In the genomic region with DNA sequence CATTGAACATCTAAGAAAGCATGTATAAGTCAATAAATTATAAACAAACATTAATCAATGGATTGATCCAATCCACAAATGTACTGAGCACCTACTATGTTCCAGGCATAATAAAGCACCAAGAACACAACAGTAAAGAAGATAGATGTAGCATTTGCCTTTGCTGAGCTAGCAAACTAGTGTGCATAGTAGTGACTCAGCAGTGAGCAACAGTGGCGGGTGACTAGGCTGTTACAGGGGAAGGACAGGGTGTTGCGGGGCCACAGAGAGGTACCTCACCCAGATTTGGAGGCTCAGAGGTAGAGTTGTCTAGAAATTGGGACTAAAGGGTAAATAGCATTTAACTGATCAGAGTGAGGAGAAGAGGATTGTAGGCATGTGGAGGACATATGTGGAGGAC, we compare ENCODE assay signal across 13 cellular contexts.
DNase-seq lines count a peak whose midpoint lies in the region; ATAC-seq, FAIRE-seq and TF ChIP-seq lines count a peak whose summit lies in the region.
"Had no signal": no experiment of that assay in that cellular context is flagged by ENCODE, and none has a peak within 500 bp of the region (broad histone marks: within the 10 kb centered on the region; RNA-seq: fewer than 3 reads in every experiment).

No MANE protein-coding gene starts in this region.

- no peak overlapping the region for H3K27ac Mint-ChIP-seq in endothelial cell (ENCODE audit: unreplicated experiment)
- H3K27ac Mint-ChIP-seq: B cell; CD4-positive, alpha-beta T cell had no signal

- TF ChIP-seq RAD21 in HCT116 (IDR thresholded peaks at IDR 0.05; ENCODE audit: low read depth) (no peak), K562 (CRISPR knock-in tag; conservative IDR thresholded peaks at IDR 0.05 in 1 of 2, IDR thresholded peaks at IDR 0.05 in 1 of 2) (no peak)

- H3K27ac ChIP-seq in HCT116 (ENCODE audit: low read depth, low read length) (no peak overlapping the region), K562 (ENCODE audit: extremely low read depth, low read depth, low read length) (no peak overlapping the region), osteoblast (ENCODE audit: low read depth, low read length) (no peak overlapping the region)

- POLR2A ChIA-PET in HCT116 (lab: Charles Lee) (no interaction called here), K562 (lab: Yijun Ruan, JAX) (interaction anchor here (1.0 kb wide), 1 partner anchor 11 kb away, joined by 3 read pairs; no protein-coding TSS in a partner anchor)

- no peaks in the 10 kb centered on the region for H3K79me2 ChIP-seq in HCT116 (ENCODE audit: insufficient read depth, low read length)
- H3K79me2 ChIP-seq in K562 (ENCODE audit: control insufficient read depth, insufficient read depth, low read length), result no peaks in the 10 kb centered on the region
- H3K79me2 ChIP-seq in osteoblast (ENCODE audit: insufficient read depth, low read length), result no peaks in the 10 kb centered on the region

- no peak for FAIRE-seq in K562 (lab: Jason Lieb, UNC)
- FAIRE-seq: A204.1 had no signal

- H2AFZ ChIP-seq in HCT116 (ENCODE audit: low read depth, low read length, poor library complexity, severe bottlenecking) (no peak overlapping the region), K562 (ENCODE audit: low read depth, low read length) (peak overlapping the region; percentile 3; the same call in 1 of the 2 replicates), osteoblast (ENCODE audit: low read length) (no peak overlapping the region)

- RAD21 ChIA-PET in HCT116 (lab: Charles Lee; ENCODE audit: low non-redundant PET in 1 of 2, low total read pairs in 2 of 2, uncharacterized antibody in 2 of 2, unreplicated experiment in 2 of 2), result no interaction called here

- no peaks in the 10 kb centered on the region for H3K9me2 ChIP-seq in HCT116 (ENCODE audit: insufficient read depth)

- TF ChIP-seq POLR2A in HCT116 (IDR thresholded peaks at IDR 0.05; ENCODE audit: borderline replicate concordance, extremely low read depth, insufficient read depth, insufficient read length) (no peak), K562 (conservative IDR thresholded peaks at IDR 0.05) (no peak)

- no peak for ATAC-seq in HCT116
- ATAC-seq in K562, result peak; percentile 88

- H3K9me3 Mint-ChIP-seq in endothelial cell (ENCODE audit: unreplicated experiment), result no peaks in the 10 kb centered on the region
- H3K9me3 Mint-ChIP-seq: CD4-positive, alpha-beta T cell had no signal

- H3K9ac ChIP-seq in HCT116 (ENCODE audit: low read length), result no peak overlapping the region
- H3K9ac ChIP-seq in K562 (ENCODE audit: insufficient read depth in 1 of 2, low read depth in 2 of 2, low read length in 2 of 2), result no peak overlapping the region

- H3K9me1 ChIP-seq in K562 (ENCODE audit: control insufficient read depth, insufficient read depth, low read length), result no peaks in the 10 kb centered on the region

- H3K27me3 Mint-ChIP-seq in endothelial cell (ENCODE audit: unreplicated experiment), result no peaks in the 10 kb centered on the region
- H3K27me3 Mint-ChIP-seq: B cell; CD4-positive, alpha-beta T cell had no signal

- 0 out of 2 replicates have a peak, but pooled peaks cover 4% of the 10 kb centered on the region for H3K27me3 ChIP-seq in HCT116 (ENCODE audit: insufficient read depth, low read length)
- H3K27me3 ChIP-seq in K562 (ENCODE audit: control insufficient read depth in 2 of 2, insufficient read depth in 2 of 2, low read length in 2 of 2), result no peaks in the 10 kb centered on the region
- no peaks in the 10 kb centered on the region for H3K27me3 ChIP-seq in osteoblast (ENCODE audit: insufficient read depth, low read length)

- intact Hi-C loops in HCT116 (cut with micrococcal nuclease), result no loop called here
- intact Hi-C loops in K562 (cut with micrococcal nuclease), result no loop called here

- H3K4me3 Mint-ChIP-seq in endothelial cell (ENCODE audit: unreplicated experiment), result no peak overlapping the region
- H3K4me3 Mint-ChIP-seq: B cell; CD4-positive, alpha-beta T cell had no signal

- 0% methylated on average over 2 of the region's 2 CpGs for WGBS in K562 (ENCODE audit: insufficient coverage, low coverage, missing lambda C conversion rate)

- H3K4me3 ChIP-seq in HCT116 (replicated peaks in 1 of 2; ENCODE audit: low read depth in 1 of 2, low read length in 2 of 2) (no peak overlapping the region), K562 (no peak overlapping the region), osteoblast (ENCODE audit: insufficient read depth, low read length) (no peak overlapping the region)

- no peak for TF ChIP-seq EP300 in K562 (IDR thresholded peaks at IDR 0.05; ENCODE audit: low read length)

- H4K20me1 ChIP-seq in HCT116 (ENCODE audit: insufficient read depth) (no peaks in the 10 kb centered on the region), K562 (replicated peaks; ENCODE audit: control insufficient read depth, insufficient read depth, low read length) (no peaks in the 10 kb centered on the region), osteoblast (ENCODE audit: insufficient read depth, low read length) (no peaks in the 10 kb centered on the region)

- no peaks in the 10 kb centered on the region for H3K36me3 Mint-ChIP-seq in endothelial cell (ENCODE audit: low read depth, unreplicated experiment)

- H3K36me3 ChIP-seq in HCT116 (ENCODE audit: control insufficient read depth in 1 of 2, insufficient read depth in 2 of 2, low read length in 2 of 2), result no peaks in the 10 kb centered on the region
- H3K36me3 ChIP-seq in K562 (ENCODE audit: control insufficient read depth, insufficient read depth, low read length), result no peaks in the 10 kb centered on the region
- no peaks in the 10 kb centered on the region for H3K36me3 ChIP-seq in osteoblast (ENCODE audit: insufficient read depth, low read length)

- no peaks in the 10 kb centered on the region for H3K9me3 ChIP-seq in HCT116 (ENCODE audit: control insufficient read depth in 1 of 2, insufficient read depth in 1 of 2, low read depth in 1 of 2, low read length in 2 of 2)
- H3K9me3 ChIP-seq in K562 (replicated peaks; ENCODE audit: control insufficient read depth, insufficient read depth, low read depth, low read length), result no peaks in the 10 kb centered on the region
- no peaks in the 10 kb centered on the region for H3K9me3 ChIP-seq in osteoblast (ENCODE audit: low read depth, low read length)

- BruUV-seq in HCT116 (replicated peaks; lab: Mats Ljungman, UMichigan) (no TSS peak), K562 (replicated peaks; lab: Mats Ljungman, UMichigan) (no TSS peak)

- no peak for TF ChIP-seq CTCF in HCT116 (IDR thresholded peaks at IDR 0.05 in 2 of 3, conservative IDR thresholded peaks at IDR 0.05 in 1 of 3; ENCODE audit: borderline replicate concordance in 1 of 3, insufficient read depth in 1 of 3, low read depth in 2 of 3, low read length in 2 of 3)
- no peak for TF ChIP-seq CTCF in K562 (IDR thresholded peaks at IDR 0.05 in 2 of 3, conservative IDR thresholded peaks at IDR 0.05 in 1 of 3; ENCODE audit: insufficient read depth in 2 of 3, low read depth in 1 of 3, low read length in 3 of 3)
- TF ChIP-seq CTCF in osteoblast (IDR thresholded peaks at IDR 0.05; ENCODE audit: extremely low read depth, low read depth, low read length), result no peak
- TF ChIP-seq CTCF in endothelial cell (IDR thresholded peaks at IDR 0.05; ENCODE audit: unreplicated experiment), result no peak

- in situ Hi-C loops in K562 (cut with MboI), result no loop called here

- no peak overlapping the region for H3K4me2 ChIP-seq in HCT116 (ENCODE audit: low read length)
- no peak overlapping the region; the same call in 1 of the 2 replicates for H3K4me2 ChIP-seq in K562 (ENCODE audit: insufficient read depth, low read length)
- H3K4me2 ChIP-seq in osteoblast (ENCODE audit: insufficient read depth, low read length), result no peak overlapping the region

- CTCF ChIA-PET in HCT116 (lab: Charles Lee) (no interaction called here), K562 (lab: Yijun Ruan, JAX; ENCODE audit: low intra/inter-chr PET ratio) (no interaction called here)

- DNase-seq in HCT116 (ENCODE audit: low read depth, low spot score), result no peak
- DNase-seq in LHCN-M2 (ENCODE audit: low read depth), result peak; percentile 55
- DNase-seq in K562 (ENCODE audit: extremely low read depth in 1 of 4, low spot score in 3 of 4), result peak in 1 of 4 experiments; percentile 11
- peak; percentile 29 for DNase-seq in osteoblast (ENCODE audit: insufficient read length, low spot score, missing footprints)
- no peak for DNase-seq in Kasumi-1 (lab: John Stamatoyannopoulos, UW)
- DNase-seq in OCI-M1 (lab: John Stamatoyannopoulos, UW), result no peak
- no peak for DNase-seq in endothelial cell (ENCODE audit: low spot score)
- DNase-seq: C1 segment of cervical spinal cord; Calu3; CD4-positive, alpha-beta T cell; DMS 273 treated with DMSO at 0.1 percent for 48 hours had no signal

- no peaks in the 10 kb centered on the region for H3K4me1 Mint-ChIP-seq in endothelial cell (ENCODE audit: unreplicated experiment)
- H3K4me1 Mint-ChIP-seq: B cell had no signal

- H3K4me1 ChIP-seq in HCT116 (ENCODE audit: control insufficient read depth in 1 of 2, insufficient read depth in 2 of 2, low read length in 2 of 2) (no peaks in the 10 kb centered on the region; a peak in 1 of 4 replicates), K562 (replicated peaks in 1 of 2; ENCODE audit: control insufficient read depth in 2 of 2, insufficient read depth in 2 of 2, low read length in 2 of 2) (no peaks in the 10 kb centered on the region), osteoblast (ENCODE audit: insufficient read depth, low read length) (no peaks in the 10 kb centered on the region)

TF ChIP-seq in HCT116, 20 proteins besides CTCF, POLR2A, EP300 and RAD21:
- TF ChIP-seq, protein P1, sequence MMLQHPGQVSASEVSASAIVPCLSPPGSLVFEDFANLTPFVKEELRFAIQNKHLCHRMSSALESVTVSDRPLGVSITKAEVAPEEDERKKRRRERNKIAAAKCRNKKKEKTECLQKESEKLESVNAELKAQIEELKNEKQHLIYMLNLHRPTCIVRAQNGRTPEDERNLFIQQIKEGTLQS (IDR thresholded peaks at IDR 0.05), result no peak
- TF ChIP-seq EGR1 (IDR thresholded peaks at IDR 0.05; ENCODE audit: low read depth), result no peak
- no peak for TF ChIP-seq CBX3 (IDR thresholded peaks at IDR 0.05; ENCODE audit: low read depth)
- TF ChIP-seq FOSL1 (IDR thresholded peaks at IDR 0.05; ENCODE audit: low read depth), result 0 out of 2 replicates have a peak, but pooled peaks have one; percentile 8
TF ChIP-seq in HCT116: peak in this region for 1.

TF ChIP-seq in K562, 482 proteins besides CTCF, POLR2A, EP300 and RAD21 (continues in another document):
- TF ChIP-seq MAFK (IDR thresholded peaks at IDR 0.05; ENCODE audit: low read length), result peak; percentile 48
- TF ChIP-seq ZNF316 (IDR thresholded peaks at IDR 0.05), result peak; percentile 83; the same call in 1 of the 2 replicates
- peak; percentile 23; the same call in 1 of the 2 replicates for TF ChIP-seq MAFF (IDR thresholded peaks at IDR 0.05; ENCODE audit: low read length)
- TF ChIP-seq, protein P1 (IDR thresholded peaks at IDR 0.05), result peak; percentile 35; the same call in 1 of the 2 replicates
- TF ChIP-seq, protein P1 (CRISPR knock-in tag; conservative IDR thresholded peaks at IDR 0.05), result no peak

Comparison
In these comparisons a context has a peak if more than half of its experiments do, and no peak if none do; other contexts are left out.
1. DNase-seq: peak in LHCN-M2 (single experiment) and osteoblast (single experiment); none in HCT116 (single experiment), Kasumi-1 (0 of 2), OCI-M1 (single experiment) and endothelial cell (single experiment).